ENCODE assay signal across 8 cellular contexts in the genomic region with DNA sequence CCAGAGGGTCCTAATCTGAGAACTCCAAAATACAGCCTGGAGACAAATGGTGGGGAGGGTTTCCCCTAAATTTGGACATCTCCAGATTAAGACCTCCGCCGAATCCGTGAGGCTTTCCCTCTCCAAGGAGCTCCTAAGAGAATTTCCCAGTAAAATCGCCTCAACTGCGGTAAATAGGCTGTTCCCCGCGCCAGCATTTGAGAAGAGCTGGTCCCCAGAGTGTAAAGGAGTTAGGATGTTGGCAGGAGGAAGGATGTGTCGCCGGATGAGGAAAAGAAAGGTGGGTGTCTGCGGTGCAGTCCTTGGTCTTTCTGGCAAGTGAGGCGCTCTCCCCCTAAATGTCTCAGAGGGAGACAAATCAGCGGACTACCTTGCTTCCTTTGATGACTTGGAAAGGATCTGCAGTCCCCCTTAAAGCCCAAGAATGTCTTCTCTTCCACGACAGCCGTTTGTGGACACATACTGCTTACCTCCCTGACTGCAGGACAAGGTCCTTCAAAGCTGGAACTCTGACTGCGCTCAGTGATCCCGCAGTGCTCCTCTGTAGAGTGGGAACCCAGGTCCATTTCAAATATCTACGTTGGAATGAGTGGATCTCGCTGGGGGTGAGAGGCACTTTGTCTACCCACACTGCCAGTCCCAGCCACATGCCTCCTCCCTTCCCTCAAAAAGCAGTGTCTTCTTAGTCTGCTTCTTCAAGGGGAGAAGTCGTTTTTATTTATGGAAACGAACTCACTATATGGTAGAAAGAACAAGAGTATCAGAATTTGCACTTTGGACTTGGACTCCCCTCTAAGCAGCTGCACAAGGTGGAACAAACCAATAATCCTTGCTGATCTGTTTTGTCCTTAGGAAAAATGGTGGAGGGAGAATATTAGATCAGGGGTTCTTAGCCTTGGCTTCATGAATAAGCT. TPM values are rescaled to one million over a fixed set of nuclear protein-coding genes. Genes with fewer than 3 reads are reported as not detected.
DNase-seq lines count a peak whose midpoint lies in the region; ATAC-seq lines count a peak whose summit lies in the region.

No MANE protein-coding gene starts in this region.

- ATAC-seq in stimulated activated memory B cell treated with anti-CD40 and anti-IgM and Interleukin-4, amounts not matched to agents 10 μg/mL and 1 μg/mL and 100 μg/mL, for 72 hours, result no peak
- no peak for ATAC-seq in GM19397 (IDR thresholded peaks at IDR 0.05; ENCODE audit: unreplicated experiment)

- peaks cover 10% of the 10 kb centered on the region for H3K4me1 Mint-ChIP-seq in activated CD4-positive, alpha-beta memory T cell treated with anti-CD3 and anti-CD28 coated beads for 36 hours (ENCODE audit: low read depth)
- H3K4me1 Mint-ChIP-seq in stimulated activated memory B cell treated with anti-CD40 and anti-IgM and Interleukin-4, amounts not matched to agents 10 μg/mL and 1 μg/mL and 100 μg/mL, for 72 hours, result peaks cover 21% of the 10 kb centered on the region

- H3K4me1 ChIP-seq in iPS-15b (ENCODE audit: control insufficient read depth, insufficient read depth, low read length), result peaks cover 12% of the 10 kb centered on the region

- intact Hi-C loops in activated CD4-positive, alpha-beta memory T cell treated with anti-CD3 and anti-CD28 coated beads for 36 hours (cut with micrococcal nuclease), result no loop called here

- peaks cover 42% of the 10 kb centered on the region for H3K27me3 Mint-ChIP-seq in activated CD4-positive, alpha-beta memory T cell treated with anti-CD3 and anti-CD28 coated beads for 36 hours
- peaks cover 65% of the 10 kb centered on the region for H3K27me3 Mint-ChIP-seq in stimulated activated memory B cell treated with anti-CD40 and anti-IgM and Interleukin-4, amounts not matched to agents 10 μg/mL and 1 μg/mL and 100 μg/mL, for 72 hours

- CTCF ChIA-PET in activated CD4-positive, alpha-beta memory T cell treated with anti-CD3 and anti-CD28 coated beads for 36 hours (lab: Charles Lee), result no interaction called here

- H3K9me3 ChIP-seq in iPS-15b (ENCODE audit: control insufficient read depth, insufficient read depth, low read length), result no peaks in the 10 kb centered on the region

- no peaks in the 10 kb centered on the region for H3K36me3 ChIP-seq in iPS-15b (ENCODE audit: control insufficient read depth, insufficient read depth, low read length)

- H3K9ac ChIP-seq in iPS-15b (ENCODE audit: low read depth, low read length), result peak overlapping the region; percentile 65

- POLR2A ChIA-PET in activated CD4-positive, alpha-beta memory T cell treated with anti-CD3 and anti-CD28 coated beads for 36 hours (lab: Charles Lee), result no interaction called here

- H3K4me3 ChIP-seq in iPS-15b (ENCODE audit: low read depth, low read length), result peak overlapping the region; percentile 48

- no peaks in the 10 kb centered on the region for H3K9me3 Mint-ChIP-seq in activated CD4-positive, alpha-beta memory T cell treated with anti-CD3 and anti-CD28 coated beads for 36 hours
- H3K9me3 Mint-ChIP-seq in stimulated activated memory B cell treated with anti-CD40 and anti-IgM and Interleukin-4, amounts not matched to agents 10 μg/mL and 1 μg/mL and 100 μg/mL, for 72 hours, result no peaks in the 10 kb centered on the region

- peaks cover 12% of the 10 kb centered on the region for H3K27me3 ChIP-seq in iPS-15b (ENCODE audit: control insufficient read depth, insufficient read depth, low read length)

- DNase-seq in DMS53 (lab: John Stamatoyannopoulos, UW) (peak; percentile 31), DMS53 treated with DMSO at 0.1 percent for 48 hours (lab: John Stamatoyannopoulos, UW; ENCODE audit: unreplicated experiment) (no peak), SW480 (ENCODE audit: low spot score) (no peak)
- no peak for DNase-seq in activated CD4-positive, alpha-beta memory T cell treated with anti-CD3 and anti-CD28 coated beads for 36 hours
- DNase-seq in stimulated activated CD4-positive, alpha-beta T cell treated with anti-CD3 and anti-CD28 coated beads, Interleukin-12 subunit alpha, Interleukin-12 subunit beta, amount 100 ng/mL, for 4 hours, result no peak

- H3K4me3 Mint-ChIP-seq in activated CD4-positive, alpha-beta memory T cell treated with anti-CD3 and anti-CD28 coated beads for 36 hours, result peak overlapping the region; percentile 64
- peak overlapping the region; percentile 55 for H3K4me3 Mint-ChIP-seq in stimulated activated memory B cell treated with anti-CD40 and anti-IgM and Interleukin-4, amounts not matched to agents 10 μg/mL and 1 μg/mL and 100 μg/mL, for 72 hours

- no peaks in the 10 kb centered on the region for H3K36me3 Mint-ChIP-seq in activated CD4-positive, alpha-beta memory T cell treated with anti-CD3 and anti-CD28 coated beads for 36 hours
- H3K36me3 Mint-ChIP-seq in stimulated activated memory B cell treated with anti-CD40 and anti-IgM and Interleukin-4, amounts not matched to agents 10 μg/mL and 1 μg/mL and 100 μg/mL, for 72 hours, result no peaks in the 10 kb centered on the region

- no peak overlapping the region for H3K27ac Mint-ChIP-seq in activated CD4-positive, alpha-beta memory T cell treated with anti-CD3 and anti-CD28 coated beads for 36 hours
- no peak overlapping the region for H3K27ac Mint-ChIP-seq in stimulated activated memory B cell treated with anti-CD40 and anti-IgM and Interleukin-4, amounts not matched to agents 10 μg/mL and 1 μg/mL and 100 μg/mL, for 72 hours

RNA-seq across cellular contexts. Expression of a gene that starts 1.0 kb away (rescaled TPM):
- 1 to 10 TPM; 2.6 to 2.9 TPM for total RNA-seq in activated CD4-positive, alpha-beta memory T cell treated with anti-CD3 and anti-CD28 coated beads for 36 hours
